17 cellular contexts compared by ENCODE assay signal in the genomic region with DNA sequence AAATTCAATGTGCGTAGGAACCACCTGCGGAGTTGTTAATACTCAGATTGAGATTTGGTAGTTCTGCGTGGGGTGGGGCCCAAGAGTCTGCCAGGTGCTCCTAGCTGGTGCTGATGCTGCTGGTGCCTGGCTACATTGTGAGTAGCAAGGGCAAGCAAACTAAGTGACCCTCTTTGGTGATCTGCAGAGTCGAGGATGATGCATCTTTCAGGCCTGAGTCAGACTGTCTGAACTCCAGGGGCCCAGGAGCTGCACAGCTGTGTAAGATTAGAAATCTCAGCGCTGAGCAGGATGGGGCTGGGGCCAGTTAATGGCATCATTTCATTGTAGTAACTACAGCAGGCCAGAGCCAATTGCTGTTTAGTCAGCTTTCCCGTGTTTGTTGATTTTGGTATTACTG.
A peak's percentile ranks its signal among the peaks of the same experiment; 100 is the strongest.
DNase-seq lines count a peak whose midpoint lies in the region; ATAC-seq and TF ChIP-seq lines count a peak whose summit lies in the region.
"Had no signal": no experiment of that assay in that cellular context is flagged by ENCODE, and none has a peak within 500 bp of the region (broad histone marks: within the 10 kb centered on the region; RNA-seq: fewer than 3 reads in every experiment).

No MANE protein-coding gene starts in this region.

- no peak overlapping the region for H3K27ac Mint-ChIP-seq in endodermal cell

- no peaks in the 10 kb centered on the region for H3K36me3 Mint-ChIP-seq in endodermal cell (ENCODE audit: low read depth)

- H3K9me3 Mint-ChIP-seq in endodermal cell = no peaks in the 10 kb centered on the region

- peak; percentile 40 for DNase-seq in Right ventricle myocardium superior
- DNase-seq in Right ventricle myocardium inferior (ENCODE audit: missing footprints) = no peak
- no peak for DNase-seq in RWPE2 (ENCODE audit: low spot score)
- DNase-seq in right cardiac atrium = no peak
- peak; percentile 69 for DNase-seq in stromal cell of bone marrow (ENCODE audit: low read depth)
- no peak for DNase-seq in endodermal cell
- DNase-seq in stimulated activated naive CD4-positive, alpha-beta T cell (lab: John Stamatoyannopoulos, UW) = no peak
- DNase-seq: C1 segment of cervical spinal cord, DMS153, NCI-H1092 treated with DMSO at 0.1 percent for 48 hours, NCI-H1694 treated with DMSO at 0.1 percent for 48 hours, NCI-H748 treated with DMSO at 0.1 percent for 48 hours, PC-3, SHP77 treated with DMSO at 0.1 percent for 48 hours had no signal

- no peak overlapping the region for H3K4me3 Mint-ChIP-seq in endodermal cell

- no peaks in the 10 kb centered on the region for H3K36me3 ChIP-seq in RWPE2 (ENCODE audit: low read depth)
- no peaks in the 10 kb centered on the region for H3K36me3 ChIP-seq in endodermal cell (ENCODE audit: control insufficient read depth, insufficient read depth, low read length)
- H3K36me3 ChIP-seq: HAP-1 had no signal

- TF ChIP-seq CTCF in RWPE2 (IDR thresholded peaks at IDR 0.05; ENCODE audit: poor library complexity, severe bottlenecking) = no peak
- TF ChIP-seq CTCF in endodermal cell (conservative IDR thresholded peaks at IDR 0.05) = no peak

- H3K27me3 Mint-ChIP-seq in endodermal cell (ENCODE audit: insufficient read depth) = peaks cover 3% of the 10 kb centered on the region

- H3K4me3 ChIP-seq in RWPE2 (ENCODE audit: severe bottlenecking) (no peak overlapping the region), right cardiac atrium (ENCODE audit: low read length) (no peak overlapping the region), endodermal cell (ENCODE audit: low read length) (no peak overlapping the region)
- H3K4me3 ChIP-seq: HAP-1 had no signal

- intact Hi-C loops in Right ventricle myocardium superior (cut with DNase I) = no loop called here
- intact Hi-C loops in Right ventricle myocardium inferior (cut with DNase I) = no loop called here
- intact Hi-C loops in right cardiac atrium (cut with DNase I) = no loop called here

- H3K9me3 ChIP-seq in RWPE2 (ENCODE audit: severe bottlenecking) (no peaks in the 10 kb centered on the region), right cardiac atrium (ENCODE audit: control insufficient read depth, low read length) (no peaks in the 10 kb centered on the region), endodermal cell (ENCODE audit: control insufficient read depth, low read length) (no peaks in the 10 kb centered on the region)
- H3K9me3 ChIP-seq: HAP-1 had no signal

- no peaks in the 10 kb centered on the region for H3K27me3 ChIP-seq in RWPE2 (ENCODE audit: insufficient read depth, poor library complexity, severe bottlenecking)
- no peaks in the 10 kb centered on the region for H3K27me3 ChIP-seq in right cardiac atrium (ENCODE audit: control insufficient read depth, insufficient read depth)
- no peaks in the 10 kb centered on the region for H3K27me3 ChIP-seq in endodermal cell (ENCODE audit: control insufficient read depth, insufficient read depth, low read length, poor library complexity, severe bottlenecking)

- no peak overlapping the region for H3K9ac ChIP-seq in endodermal cell (ENCODE audit: extremely low read depth, low read length, poor library complexity, severe bottlenecking)

- no peak for ATAC-seq in Right ventricle myocardium superior (ENCODE audit: poor library complexity)
- no peak for ATAC-seq in Right ventricle myocardium inferior
- ATAC-seq in RWPE2 (ENCODE audit: low read depth) = peak; percentile 45; the same call in 1 of the 3 replicates
- peak; percentile 19 to 72 for ATAC-seq in right cardiac atrium
- ATAC-seq in GM19328 (IDR thresholded peaks at IDR 0.05; ENCODE audit: unreplicated experiment) = no peak
- ATAC-seq: PC-3 had no signal

- H3K27ac ChIP-seq in RWPE2 (ENCODE audit: poor library complexity, severe bottlenecking) (no peak overlapping the region), right cardiac atrium (ENCODE audit: low read length) (no peak overlapping the region), endodermal cell (ENCODE audit: low read depth, low read length) (no peak overlapping the region)
- H3K27ac ChIP-seq: 22Rv1 had no signal

- no peaks in the 10 kb centered on the region for H3K4me1 Mint-ChIP-seq in endodermal cell

- 68% methylated on average over 6 of the region's 6 CpGs for WGBS in right cardiac atrium
- WGBS in endodermal cell (ENCODE audit: insufficient coverage in 1 of 2, insufficient read length in 1 of 2), 2 experiments = 86 to 98% methylated on average over 5 to 6 of the region's 6 CpGs

- H3K4me1 ChIP-seq in RWPE2 (ENCODE audit: insufficient read depth, poor library complexity, severe bottlenecking) (no peaks in the 10 kb centered on the region), right cardiac atrium (ENCODE audit: control insufficient read depth, insufficient read depth, low read length) (no peaks in the 10 kb centered on the region), endodermal cell (ENCODE audit: control insufficient read depth, insufficient read depth, low read length) (no peaks in the 10 kb centered on the region)
- H3K4me1 ChIP-seq: HAP-1 had no signal

Comparison
In these comparisons a context has a peak if more than half of its experiments do, and no peak if none do; other contexts are left out.
1. ATAC-seq: peak in RWPE2 (single experiment) and right cardiac atrium (2 of 2); none in Right ventricle myocardium superior (single experiment), Right ventricle myocardium inferior (single experiment) and GM19328 (single experiment).
2. DNase-seq: peak in Right ventricle myocardium superior (single experiment) and stromal cell of bone marrow (single experiment); none in Right ventricle myocardium inferior (single experiment), RWPE2 (single experiment), right cardiac atrium (0 of 3), endodermal cell (single experiment) and stimulated activated naive CD4-positive, alpha-beta T cell (0 of 6).